ENCODE assay signal across 15 cellular contexts in genomic region chr1:113802367-113803007, GRCh38. TPM values are rescaled to one million over a fixed set of nuclear protein-coding genes. Genes with fewer than 3 reads are reported as not detected.
A peak's percentile ranks its signal among the peaks of the same experiment; 100 is the strongest.
DNase-seq lines count a peak whose midpoint lies in the region; ATAC-seq and TF ChIP-seq lines count a peak whose summit lies in the region.
"Had no signal": no experiment of that assay in that cellular context is flagged by ENCODE, and none has a peak within 500 bp of the region (broad histone marks: within the 10 kb centered on the region; RNA-seq: fewer than 3 reads in every experiment).

No MANE protein-coding gene starts in this region.

- peak; percentile 89 for ATAC-seq in activated T-cell treated with anti-CD3 and anti-CD28 coated beads, Interleukin-2, amount 50 U/mL, for 72 hours (replicated peaks in 1 of 2)
- ATAC-seq in stimulated activated naive B cell treated with anti-CD40 and anti-IgM and Interleukin-4, amounts not matched to agents 10 μg/mL and 1 μg/mL and 100 μg/mL, for 72 hours (replicated peaks) = no peak

- H3K36me3 ChIP-seq in HEK293 (ENCODE audit: control insufficient read depth in 2 of 2, insufficient read depth in 1 of 2, low read length in 2 of 2) (peaks cover 0 to 5% of the 10 kb centered on the region in 2 experiments; a peak in 1 of 3 replicates), A673 (ENCODE audit: insufficient read depth, low read length, poor library complexity, severe bottlenecking) (no peaks in the 10 kb centered on the region)

- peaks cover 0 to 4% of the 10 kb centered on the region in 2 donors for H3K36me3 Mint-ChIP-seq in activated T-cell treated with anti-CD3 and anti-CD28 coated beads, Interleukin-2, amount 50 U/mL, for 72 hours (ENCODE audit: insufficient read depth in 2 of 2)
- H3K36me3 Mint-ChIP-seq in activated T-helper 2 cell treated with anti-CD3 and anti-CD28 coated beads, Interferon-gamma antibody, Interleukin-2, Interleukin-4, amounts not matched to agents 10 μg/mL and 5 μg/mL and 100 μg/mL, durations not matched to agents 14 hours and 24 hours and 36 hours (ENCODE audit: low read depth) = peaks cover 63% of the 10 kb centered on the region
- peaks cover 10 to 22% of the 10 kb centered on the region in 2 donors for H3K36me3 Mint-ChIP-seq in stimulated activated naive B cell treated with anti-CD40 and anti-IgM and Interleukin-4, amounts not matched to agents 10 μg/mL and 1 μg/mL and 100 μg/mL, for 72 hours

- TF ChIP-seq CTCF in HEK293 (tag by site-specific recombination; IDR thresholded peaks at IDR 0.05) (no peak), A673 (conservative IDR thresholded peaks at IDR 0.05; ENCODE audit: low read depth, low read length) (no peak)

- H3K4me1 ChIP-seq in HEK293 (ENCODE audit: control insufficient read depth, insufficient read depth, low read length) (peaks cover 10% of the 10 kb centered on the region), A673 (ENCODE audit: insufficient read depth, low read length, poor library complexity, severe bottlenecking) (peaks cover 6% of the 10 kb centered on the region)

- peak overlapping the region; percentile 67 for H3K27ac Mint-ChIP-seq in activated T-cell treated with anti-CD3 and anti-CD28 coated beads, Interleukin-2, amount 50 U/mL, for 72 hours
- H3K27ac Mint-ChIP-seq in activated T-helper 2 cell treated with anti-CD3 and anti-CD28 coated beads, Interferon-gamma antibody, Interleukin-2, Interleukin-4, amounts not matched to agents 10 μg/mL and 5 μg/mL and 100 μg/mL, durations not matched to agents 14 hours and 24 hours and 36 hours = peak overlapping the region; percentile 52
- peak overlapping the region; percentile 1 for H3K27ac Mint-ChIP-seq in stimulated activated naive B cell treated with anti-CD40 and anti-IgM and Interleukin-4, amounts not matched to agents 10 μg/mL and 1 μg/mL and 100 μg/mL, for 72 hours

- no peak overlapping the region for H3K4me3 ChIP-seq in HEK293 (ENCODE audit: low read depth, low read length)
- no peak overlapping the region for H3K4me3 ChIP-seq in A673 (ENCODE audit: low read depth, low read length, poor library complexity, severe bottlenecking)

- DNase-seq in activated T-cell treated with anti-CD3 and anti-CD28 coated beads, Interleukin-2, amount 50 U/mL, for 72 hours = no peak
- no peak for DNase-seq in activated T-cell treated with anti-CD3 and anti-CD28 coated beads, Interleukin-2, amount 50 U/mL, for 48 hours
- DNase-seq in activated T-helper 2 cell treated with anti-CD3 and anti-CD28 coated beads, Interferon-gamma antibody, Interleukin-2, Interleukin-4, amounts not matched to agents 10 μg/mL and 5 μg/mL and 100 μg/mL, durations not matched to agents 14 hours and 24 hours and 36 hours (ENCODE audit: low spot score) = no peak
- DNase-seq in stimulated activated naive B cell treated with anti-CD40 and anti-IgM and Interleukin-4, amounts not matched to agents 10 μg/mL and 1 μg/mL and 100 μg/mL, for 72 hours = no peak
- DNase-seq in A673 (ENCODE audit: low spot score) (no peak), hepatic stellate cell (ENCODE audit: low spot score) (no peak)
- DNase-seq: EL, KG1, NCI-H1092 treated with DMSO at 0.1 percent for 48 hours, NCI-H1694, NCI-H2107, NCI-H226, NCI-H526 had no signal

- no peaks in the 10 kb centered on the region for H3K27me3 ChIP-seq in A673 (replicated peaks; ENCODE audit: insufficient read depth, low read depth, low read length, poor library complexity)

- peaks cover 90% of the 10 kb centered on the region for H3K4me1 Mint-ChIP-seq in activated T-cell treated with anti-CD3 and anti-CD28 coated beads, Interleukin-2, amount 50 U/mL, for 72 hours (ENCODE audit: low read depth)
- peaks cover 57% of the 10 kb centered on the region for H3K4me1 Mint-ChIP-seq in activated T-helper 2 cell treated with anti-CD3 and anti-CD28 coated beads, Interferon-gamma antibody, Interleukin-2, Interleukin-4, amounts not matched to agents 10 μg/mL and 5 μg/mL and 100 μg/mL, durations not matched to agents 14 hours and 24 hours and 36 hours (ENCODE audit: low read depth)
- peaks cover 25 to 70% of the 10 kb centered on the region in 2 donors for H3K4me1 Mint-ChIP-seq in stimulated activated naive B cell treated with anti-CD40 and anti-IgM and Interleukin-4, amounts not matched to agents 10 μg/mL and 1 μg/mL and 100 μg/mL, for 72 hours

- BruUV-seq in A673 (replicated peaks; lab: Mats Ljungman, UMichigan) = no TSS peak

- H3K27me3 Mint-ChIP-seq in activated T-cell treated with anti-CD3 and anti-CD28 coated beads, Interleukin-2, amount 50 U/mL, for 72 hours (ENCODE audit: low read depth) = no peaks in the 10 kb centered on the region
- H3K27me3 Mint-ChIP-seq in activated T-helper 2 cell treated with anti-CD3 and anti-CD28 coated beads, Interferon-gamma antibody, Interleukin-2, Interleukin-4, amounts not matched to agents 10 μg/mL and 5 μg/mL and 100 μg/mL, durations not matched to agents 14 hours and 24 hours and 36 hours (ENCODE audit: low read depth) = no peaks in the 10 kb centered on the region
- no peaks in the 10 kb centered on the region for H3K27me3 Mint-ChIP-seq in stimulated activated naive B cell treated with anti-CD40 and anti-IgM and Interleukin-4, amounts not matched to agents 10 μg/mL and 1 μg/mL and 100 μg/mL, for 72 hours

- H3K27ac ChIP-seq in HEK293 (ENCODE audit: extremely low read depth, low read depth, low read length) = no peak overlapping the region
- H3K27ac ChIP-seq in A673 (ENCODE audit: low read depth, low read length, poor library complexity, severe bottlenecking) = no peak overlapping the region
- H3K27ac ChIP-seq: RWPE1 had no signal

- POLR2A ChIA-PET in HEK293 (lab: Yijun Ruan, JAX) (no interaction called here), A673 (lab: Charles Lee; ENCODE audit: low non-redundant PET) (no interaction called here)

- intact Hi-C loops in activated T-helper 2 cell treated with anti-CD3 and anti-CD28 coated beads, Interferon-gamma antibody, Interleukin-2, Interleukin-4, amounts not matched to agents 10 μg/mL and 5 μg/mL and 100 μg/mL, durations not matched to agents 14 hours and 24 hours and 36 hours (cut with micrococcal nuclease) = loop anchor here (1.0 to 5.0 kb wide), 2 partner anchors 10 to 45 kb away; partner anchors contain the start of genes PHTF1 and RSBN1
- intact Hi-C loops in A673 (cut with micrococcal nuclease; ENCODE audit: unreplicated experiment) = no loop called here

- no peaks in the 10 kb centered on the region for H3K9me3 ChIP-seq in HEK293 (ENCODE audit: control insufficient read depth, insufficient read depth, low read depth, low read length)
- H3K9me3 ChIP-seq in A673 (ENCODE audit: low read depth, low read length, poor library complexity, severe bottlenecking) = no peaks in the 10 kb centered on the region

- no peaks in the 10 kb centered on the region for H3K9me3 Mint-ChIP-seq in activated T-cell treated with anti-CD3 and anti-CD28 coated beads, Interleukin-2, amount 50 U/mL, for 72 hours
- H3K9me3 Mint-ChIP-seq in activated T-helper 2 cell treated with anti-CD3 and anti-CD28 coated beads, Interferon-gamma antibody, Interleukin-2, Interleukin-4, amounts not matched to agents 10 μg/mL and 5 μg/mL and 100 μg/mL, durations not matched to agents 14 hours and 24 hours and 36 hours = peaks cover 9% of the 10 kb centered on the region
- H3K9me3 Mint-ChIP-seq in stimulated activated naive B cell treated with anti-CD40 and anti-IgM and Interleukin-4, amounts not matched to agents 10 μg/mL and 1 μg/mL and 100 μg/mL, for 72 hours = no peaks in the 10 kb centered on the region

- H3K4me3 Mint-ChIP-seq in activated T-cell treated with anti-CD3 and anti-CD28 coated beads, Interleukin-2, amount 50 U/mL, for 72 hours = peak overlapping the region; percentile 66 to 72
- H3K4me3 Mint-ChIP-seq in activated T-helper 2 cell treated with anti-CD3 and anti-CD28 coated beads, Interferon-gamma antibody, Interleukin-2, Interleukin-4, amounts not matched to agents 10 μg/mL and 5 μg/mL and 100 μg/mL, durations not matched to agents 14 hours and 24 hours and 36 hours (ENCODE audit: low read depth) = no peak overlapping the region
- no peak overlapping the region for H3K4me3 Mint-ChIP-seq in stimulated activated naive B cell treated with anti-CD40 and anti-IgM and Interleukin-4, amounts not matched to agents 10 μg/mL and 1 μg/mL and 100 μg/mL, for 72 hours

- CTCF ChIA-PET in HEK293 (lab: Yijun Ruan, JAX) = no interaction called here
- CTCF ChIA-PET in A673 (lab: Charles Lee) = no interaction called here

TF ChIP-seq in HEK293, 187 proteins besides CTCF, POLR2A, EP300 and RAD21:
- TF ChIP-seq ZNF501 (tag by site-specific recombination; IDR thresholded peaks at IDR 0.05) (no peak), GLIS2 (tag by site-specific recombination; IDR thresholded peaks at IDR 0.05) (no peak), PRDM1 (tag by site-specific recombination; IDR thresholded peaks at IDR 0.05) (0 out of 2 replicates have a peak, but pooled peaks have one; percentile 23), ZNF366 (tag by site-specific recombination; conservative IDR thresholded peaks at IDR 0.05) (no peak), ZNF23 (tag by site-specific recombination; IDR thresholded peaks at IDR 0.05; ENCODE audit: borderline replicate concordance) (no peak), SETDB1 (IDR thresholded peaks at IDR 0.05; ENCODE audit: insufficient read length, low read length) (peak; percentile 33), ZNF549 (tag by site-specific recombination; IDR thresholded peaks at IDR 0.05) (no peak)

RNA-seq across cellular contexts. Expression of gene RSBN1, which starts 9.8 kb away (rescaled TPM):
- total RNA-seq in activated T-cell treated with anti-CD3 and anti-CD28 coated beads, Interleukin-2, amount 50 U/mL, for 72 hours = 10 to 100 TPM; 18.4 to 23.9 TPM
- 21.5 and 23.4 TPM in 2 replicates for total RNA-seq in activated T-helper 2 cell treated with anti-CD3 and anti-CD28 coated beads, Interferon-gamma antibody, Interleukin-2, Interleukin-4, amounts not matched to agents 10 μg/mL and 5 μg/mL and 100 μg/mL, durations not matched to agents 14 hours and 24 hours and 36 hours
- 18.3 and 18.7 TPM in 2 replicates for total RNA-seq in A673 (2021)

RNA-seq across cellular contexts. Expression of gene PHTF1, which starts 43.2 kb away (rescaled TPM):
- total RNA-seq in activated T-cell treated with anti-CD3 and anti-CD28 coated beads, Interleukin-2, amount 50 U/mL, for 72 hours = 10 to 100 TPM; 12.9 to 16.2 TPM
- 22.0 and 22.5 TPM in 2 replicates for total RNA-seq in activated T-helper 2 cell treated with anti-CD3 and anti-CD28 coated beads, Interferon-gamma antibody, Interleukin-2, Interleukin-4, amounts not matched to agents 10 μg/mL and 5 μg/mL and 100 μg/mL, durations not matched to agents 14 hours and 24 hours and 36 hours
- 57.2 and 59.2 TPM in 2 replicates for total RNA-seq in A673 (2021)

Comparison
In these comparisons a context has a peak if more than half of its experiments do, and no peak if none do; other contexts are left out.
1. ATAC-seq: peak in activated T-cell treated with anti-CD3 and anti-CD28 coated beads, Interleukin-2, amount 50 U/mL, for 72 hours (2 of 2); none in stimulated activated naive B cell treated with anti-CD40 and anti-IgM and Interleukin-4, amounts not matched to agents 10 μg/mL and 1 μg/mL and 100 μg/mL, for 72 hours (0 of 2).
2. H3K27ac Mint-ChIP-seq: peak in every context shown above with its lines; median percentile 67 in activated T-cell treated with anti-CD3 and anti-CD28 coated beads, Interleukin-2, amount 50 U/mL, for 72 hours; 52 in activated T-helper 2 cell treated with anti-CD3 and anti-CD28 coated beads, Interferon-gamma antibody, Interleukin-2, Interleukin-4, amounts not matched to agents 10 μg/mL and 5 μg/mL and 100 μg/mL, durations not matched to agents 14 hours and 24 hours and 36 hours; 1 in stimulated activated naive B cell treated with anti-CD40 and anti-IgM and Interleukin-4, amounts not matched to agents 10 μg/mL and 1 μg/mL and 100 μg/mL, for 72 hours.
3. H3K4me3 Mint-ChIP-seq: peak in activated T-cell treated with anti-CD3 and anti-CD28 coated beads, Interleukin-2, amount 50 U/mL, for 72 hours (2 of 2); none in activated T-helper 2 cell treated with anti-CD3 and anti-CD28 coated beads, Interferon-gamma antibody, Interleukin-2, Interleukin-4, amounts not matched to agents 10 μg/mL and 5 μg/mL and 100 μg/mL, durations not matched to agents 14 hours and 24 hours and 36 hours (single experiment) and stimulated activated naive B cell treated with anti-CD40 and anti-IgM and Interleukin-4, amounts not matched to agents 10 μg/mL and 1 μg/mL and 100 μg/mL, for 72 hours (0 of 2).